17 cellular contexts compared by ENCODE assay signal in the genomic region with DNA sequence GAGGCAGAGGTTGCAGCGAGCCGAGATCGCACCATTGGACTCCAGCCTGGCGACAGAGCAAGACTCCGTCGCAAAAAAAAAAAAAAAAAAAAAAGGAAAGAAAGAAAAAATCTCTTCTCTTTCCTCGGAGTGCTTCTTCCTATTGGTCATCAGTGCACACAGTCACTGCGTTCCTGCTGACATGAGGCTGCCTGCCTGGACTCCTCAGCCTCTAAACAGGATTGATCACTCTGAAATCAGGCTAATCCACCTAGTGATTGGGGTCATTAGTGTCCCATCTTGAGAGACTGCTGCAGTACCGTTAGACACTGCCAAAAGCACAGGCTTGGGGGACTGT. TPM values are rescaled to one million over a fixed set of nuclear protein-coding genes. Genes with fewer than 3 reads are reported as not detected.
A peak's percentile ranks its signal among the peaks of the same experiment; 100 is the strongest.
DNase-seq lines count a peak whose midpoint lies in the region; ATAC-seq and TF ChIP-seq lines count a peak whose summit lies in the region.
"Had no signal": no experiment of that assay in that cellular context is flagged by ENCODE, and none has a peak within 500 bp of the region (broad histone marks: within the 10 kb centered on the region; RNA-seq: fewer than 3 reads in every experiment).

No MANE protein-coding gene starts in this region.

- H3K27me3 Mint-ChIP-seq in GM23338 (ENCODE audit: insufficient read depth, low read depth, poor library complexity): peaks cover 16% of the 10 kb centered on the region
- H3K27me3 Mint-ChIP-seq: activated CD8-positive, alpha-beta memory T cell treated with anti-CD3 and anti-CD28 coated beads, Interleukin-2, amount 10 ng/mL, durations not matched to agents 7 days and 5 days; naive B cell; T-helper 17 cell had no signal

- ATAC-seq in GM23338: no peak
- ATAC-seq in gastroesophageal sphincter: no peak
- ATAC-seq: activated CD8-positive, alpha-beta memory T cell treated with anti-CD3 and anti-CD28 coated beads, Interleukin-2, amount 10 ng/mL, durations not matched to agents 7 days and 5 days; left lung; T-helper 17 cell had no signal

- no peak overlapping the region for H3K9ac ChIP-seq in smooth muscle cell (ENCODE audit: low read depth)
- no peak overlapping the region for H3K9ac ChIP-seq in colonic mucosa (ENCODE audit: low read depth in 2 of 2, low read length in 2 of 2)

- TF ChIP-seq EP300 in gastroesophageal sphincter (IDR thresholded peaks at IDR 0.05): no peak

- no peak overlapping the region for H3K4me2 ChIP-seq in GM23338
- H3K4me2 ChIP-seq in smooth muscle cell: peak overlapping the region; percentile 4

- H3K27ac ChIP-seq in GM23338 (ENCODE audit: low read depth): no peak overlapping the region
- H3K27ac ChIP-seq in angular gyrus (ENCODE audit: low read depth, low read length): peak overlapping the region; percentile 60
- peak overlapping the region in 3 of 4 donors; percentile 46 to 59 (median 48) for H3K27ac ChIP-seq in gastroesophageal sphincter
- peak overlapping the region; percentile 70 for H3K27ac ChIP-seq in smooth muscle cell (ENCODE audit: low read depth)
- H3K27ac ChIP-seq in colonic mucosa: no peak overlapping the region
- H3K27ac ChIP-seq: left lung had no signal

- H3K9me3 ChIP-seq in gastroesophageal sphincter (no peaks in the 10 kb centered on the region), smooth muscle cell (replicated peaks; ENCODE audit: low read depth) (no peaks in the 10 kb centered on the region), colonic mucosa (no peaks in the 10 kb centered on the region)
- H3K9me3 ChIP-seq: left lung, stomach had no signal

- TF ChIP-seq POLR2A in gastroesophageal sphincter (IDR thresholded peaks at IDR 0.05): no peak

- no peak overlapping the region for H3K4me3 Mint-ChIP-seq in GM23338
- H3K4me3 Mint-ChIP-seq: activated CD8-positive, alpha-beta memory T cell treated with anti-CD3 and anti-CD28 coated beads, Interleukin-2, amount 10 ng/mL, durations not matched to agents 7 days and 5 days; naive B cell had no signal

- H4K20me1 ChIP-seq in GM23338 (replicated peaks; ENCODE audit: insufficient read depth) (peaks cover 24% of the 10 kb centered on the region), smooth muscle cell (ENCODE audit: low read depth) (no peaks in the 10 kb centered on the region)

- H3K9me3 Mint-ChIP-seq in GM23338: no peaks in the 10 kb centered on the region; the same call in 2 of the 3 replicates
- H3K9me3 Mint-ChIP-seq: naive B cell had no signal

- no peaks in the 10 kb centered on the region for H3K9me2 ChIP-seq in GM23338 (ENCODE audit: insufficient read depth)

- H3K27me3 ChIP-seq in GM23338 (ENCODE audit: insufficient read depth) (no peaks in the 10 kb centered on the region), gastroesophageal sphincter (no peaks in the 10 kb centered on the region), smooth muscle cell (ENCODE audit: low read depth) (no peaks in the 10 kb centered on the region), colonic mucosa (no peaks in the 10 kb centered on the region)
- H3K27me3 ChIP-seq: left lung, stomach had no signal

- H3K4me3 ChIP-seq in GM23338 (no peak overlapping the region), gastroesophageal sphincter (no peak overlapping the region), smooth muscle cell (no peak overlapping the region), colonic mucosa (no peak overlapping the region)
- H3K4me3 ChIP-seq: left lung, stomach had no signal

- no peak overlapping the region for H2AFZ ChIP-seq in GM23338
- no peak overlapping the region for H2AFZ ChIP-seq in smooth muscle cell (ENCODE audit: low read depth)

- H3K4me1 Mint-ChIP-seq in GM23338: peaks cover 6% of the 10 kb centered on the region
- H3K4me1 Mint-ChIP-seq: activated CD8-positive, alpha-beta memory T cell treated with anti-CD3 and anti-CD28 coated beads, Interleukin-2, amount 10 ng/mL, durations not matched to agents 7 days and 5 days had no signal

- H3K79me2 ChIP-seq in GM23338 (replicated peaks; ENCODE audit: insufficient read depth) (no peaks in the 10 kb centered on the region), smooth muscle cell (ENCODE audit: low read depth) (no peaks in the 10 kb centered on the region)

- peaks cover 85% of the 10 kb centered on the region for H3K36me3 Mint-ChIP-seq in GM23338 (ENCODE audit: low read depth)

- TF ChIP-seq CTCF in GM23338 (conservative IDR thresholded peaks at IDR 0.05; ENCODE audit: low read depth in 2 of 2): no peak
- no peak for TF ChIP-seq CTCF in gastroesophageal sphincter (IDR thresholded peaks at IDR 0.05)
- no peak for TF ChIP-seq CTCF in smooth muscle cell (IDR thresholded peaks at IDR 0.05; ENCODE audit: borderline replicate concordance, insufficient read depth, poor library complexity, severe bottlenecking)
- TF ChIP-seq CTCF in colonic mucosa (IDR thresholded peaks at IDR 0.05): no peak

- H3K27ac Mint-ChIP-seq in GM23338: 0 out of 2 replicates have a peak overlapping the region, but pooled peaks have one; percentile 52
- H3K27ac Mint-ChIP-seq: activated CD8-positive, alpha-beta memory T cell treated with anti-CD3 and anti-CD28 coated beads, Interleukin-2, amount 10 ng/mL, durations not matched to agents 7 days and 5 days; T-helper 17 cell had no signal

- H3F3A ChIP-seq in GM23338 (replicated peaks; ENCODE audit: low read depth) (peaks cover 17% of the 10 kb centered on the region), smooth muscle cell (ENCODE audit: low read depth) (no peaks in the 10 kb centered on the region)

- H3K4me1 ChIP-seq in GM23338 (ENCODE audit: insufficient read depth) (no peaks in the 10 kb centered on the region), gastroesophageal sphincter (peaks cover 0 to 48% (median 16%) of the 10 kb centered on the region in 3 donors), smooth muscle cell (ENCODE audit: low read depth) (no peaks in the 10 kb centered on the region), colonic mucosa (no peaks in the 10 kb centered on the region)

- intact Hi-C loops in colonic mucosa (cut with DNase I): no loop called here

- DNase-seq in GM23338 (ENCODE audit: low spot score): no peak
- no peak for DNase-seq in smooth muscle cell (lab: John Stamatoyannopoulos, UW; ENCODE audit: unreplicated experiment)
- no peak for DNase-seq in colonic mucosa
- DNase-seq in putamen (ENCODE audit: low spot score): no peak
- no peak for DNase-seq in stimulated activated CD4-positive, alpha-beta T cell treated with anti-CD3 and anti-CD28 coated beads, Interleukin-1b, Interleukin-23, amount 100 ng/mL, for 48 hours
- DNase-seq: activated CD8-positive, alpha-beta memory T cell treated with anti-CD3 and anti-CD28 coated beads, Interleukin-2, amount 10 ng/mL, durations not matched to agents 7 days and 5 days; activated gamma-delta T cell; aorta; H7; naive B cell; NCI-H146; stimulated activated CD4-positive, alpha-beta T cell treated with anti-CD3 and anti-CD28 coated beads, Interleukin-15, amount 100 ng/mL, for 24 hours; stomach; T-helper 17 cell had no signal

- WGBS in gastroesophageal sphincter (ENCODE audit: low coverage in 1 of 2), 2 donors: 82% methylated on average over 8 of the region's 9 CpGs; no CpG with 5 or more reads in 1 of the 2 donors
- WGBS in smooth muscle cell (ENCODE audit: low lambda C conversion rate): 79% methylated on average over 9 of the region's 9 CpGs

- H3K36me3 ChIP-seq in GM23338 (ENCODE audit: insufficient read depth): peaks cover 63% of the 10 kb centered on the region
- H3K36me3 ChIP-seq in gastroesophageal sphincter: peaks cover 0 to 94% of the 10 kb centered on the region in 2 donors
- peaks cover 3% of the 10 kb centered on the region for H3K36me3 ChIP-seq in smooth muscle cell (ENCODE audit: low read depth)
- peaks cover 26% of the 10 kb centered on the region for H3K36me3 ChIP-seq in colonic mucosa

TF ChIP-seq in GM23338, 12 proteins besides CTCF, POLR2A, EP300 and RAD21:
- no peak for TF ChIP-seq ZNF331 (CRISPR knock-in tag; IDR thresholded peaks at IDR 0.05; ENCODE audit: low read depth)
- no peak for TF ChIP-seq ZNF114 (CRISPR knock-in tag; IDR thresholded peaks at IDR 0.05)

RNA-seq across cellular contexts. Expression of a gene that starts 30.8 kb away (rescaled TPM):
- 15.9 and 32.1 TPM in 2 replicates for total RNA-seq in GM23338 (2014; rRNA removed; shearing (Covaris generic))
- polyA plus RNA-seq in GM23338 (2016; fragmentation: Nextera tagmentation; extraction: Ambion mirVana) (3.0 and 5.7 TPM in 2 replicates), smooth muscle cell (33.4 and 33.7 TPM in 2 replicates)
- total RNA-seq in gastroesophageal sphincter (100 to 1,000 TPM in 2 of 4 donors, 10 to 100 TPM in 2; 50.4 to 147 (median 81.8) TPM), smooth muscle cell (24.0 and 43.3 TPM in 2 replicates), colonic mucosa (100 to 1,000 TPM; 300 to 312 TPM)

RNA-seq across cellular contexts. Expression of a gene that starts 34.0 kb away (rescaled TPM):
- total RNA-seq in GM23338 (2014; rRNA removed; shearing (Covaris generic)): 5.1 and 6.7 TPM in 2 replicates
- polyA plus RNA-seq in GM23338 (2016; fragmentation: Nextera tagmentation; extraction: Ambion mirVana) (4.5 and 5.1 TPM in 2 replicates), smooth muscle cell (5.0 and 5.9 TPM in 2 replicates)
- total RNA-seq in gastroesophageal sphincter (10 to 100 TPM; 15.0 to 28.8 (median 23.5) TPM), smooth muscle cell (0.49 and 4.6 TPM in 2 replicates), colonic mucosa (10 to 100 TPM; 13.0 to 16.6 TPM)

RNA-seq across cellular contexts. Expression of a gene that starts 40.4 kb away (rescaled TPM):
- 80.9 and 95.6 TPM in 2 replicates for total RNA-seq in GM23338 (2014; rRNA removed; shearing (Covaris generic))
- 298 and 327 TPM in 2 replicates for polyA plus RNA-seq in GM23338 (2016; fragmentation: Nextera tagmentation; extraction: Ambion mirVana)
- total RNA-seq in gastroesophageal sphincter: 100 to 1,000 TPM in 1 of 4 donors, 10 to 100 TPM in 3; 63.5 to 129 (median 69.1) TPM
- 78.7 and 87.6 TPM in 2 replicates for total RNA-seq in smooth muscle cell
- 105 and 148 TPM in 2 replicates for polyA plus RNA-seq in smooth muscle cell
- 100 to 1,000 TPM in 1 of 2 donors, 10 to 100 TPM in 1; 68.0 to 127 TPM for total RNA-seq in colonic mucosa

RNA-seq across cellular contexts. Expression of a gene that starts 46.8 kb away (rescaled TPM):
- total RNA-seq in GM23338 (2014; rRNA removed; shearing (Covaris generic)): 10.9 and 11.9 TPM in 2 replicates
- polyA plus RNA-seq in GM23338 (2016; fragmentation: Nextera tagmentation; extraction: Ambion mirVana) (9.2 and 9.7 TPM in 2 replicates), smooth muscle cell (9.4 TPM in 2 replicates)
- total RNA-seq in gastroesophageal sphincter (10 to 100 TPM; 48.3 to 56.3 (median 53.8) TPM), smooth muscle cell (9.3 and 13.7 TPM in 2 replicates), colonic mucosa (10 to 100 TPM; 37.0 to 38.4 TPM)

RNA-seq across cellular contexts. Expression of a gene that starts 50.1 kb away (rescaled TPM):
- 51.3 and 57.2 TPM in 2 replicates for total RNA-seq in GM23338 (2014; rRNA removed; shearing (Covaris generic))
- polyA plus RNA-seq in GM23338 (2016; fragmentation: Nextera tagmentation; extraction: Ambion mirVana): 23.7 and 28.7 TPM in 2 replicates
- total RNA-seq in gastroesophageal sphincter: 10 to 100 TPM; 50.3 to 68.2 (median 58.0) TPM
- total RNA-seq in smooth muscle cell: 24.3 and 42.3 TPM in 2 replicates
- polyA plus RNA-seq in smooth muscle cell: 25.7 and 28.4 TPM in 2 replicates
- total RNA-seq in colonic mucosa: 10 to 100 TPM; 20.2 to 46.8 TPM

Comparison
In these comparisons a context has a peak if more than half of its experiments do, and no peak if none do; other contexts are left out.
1. H3K27ac ChIP-seq: peak in angular gyrus (single experiment), gastroesophageal sphincter (3 of 4) and smooth muscle cell (single experiment); none in GM23338 (single experiment) and colonic mucosa (single experiment).